8 cellular contexts compared by ENCODE assay signal in the genomic region with DNA sequence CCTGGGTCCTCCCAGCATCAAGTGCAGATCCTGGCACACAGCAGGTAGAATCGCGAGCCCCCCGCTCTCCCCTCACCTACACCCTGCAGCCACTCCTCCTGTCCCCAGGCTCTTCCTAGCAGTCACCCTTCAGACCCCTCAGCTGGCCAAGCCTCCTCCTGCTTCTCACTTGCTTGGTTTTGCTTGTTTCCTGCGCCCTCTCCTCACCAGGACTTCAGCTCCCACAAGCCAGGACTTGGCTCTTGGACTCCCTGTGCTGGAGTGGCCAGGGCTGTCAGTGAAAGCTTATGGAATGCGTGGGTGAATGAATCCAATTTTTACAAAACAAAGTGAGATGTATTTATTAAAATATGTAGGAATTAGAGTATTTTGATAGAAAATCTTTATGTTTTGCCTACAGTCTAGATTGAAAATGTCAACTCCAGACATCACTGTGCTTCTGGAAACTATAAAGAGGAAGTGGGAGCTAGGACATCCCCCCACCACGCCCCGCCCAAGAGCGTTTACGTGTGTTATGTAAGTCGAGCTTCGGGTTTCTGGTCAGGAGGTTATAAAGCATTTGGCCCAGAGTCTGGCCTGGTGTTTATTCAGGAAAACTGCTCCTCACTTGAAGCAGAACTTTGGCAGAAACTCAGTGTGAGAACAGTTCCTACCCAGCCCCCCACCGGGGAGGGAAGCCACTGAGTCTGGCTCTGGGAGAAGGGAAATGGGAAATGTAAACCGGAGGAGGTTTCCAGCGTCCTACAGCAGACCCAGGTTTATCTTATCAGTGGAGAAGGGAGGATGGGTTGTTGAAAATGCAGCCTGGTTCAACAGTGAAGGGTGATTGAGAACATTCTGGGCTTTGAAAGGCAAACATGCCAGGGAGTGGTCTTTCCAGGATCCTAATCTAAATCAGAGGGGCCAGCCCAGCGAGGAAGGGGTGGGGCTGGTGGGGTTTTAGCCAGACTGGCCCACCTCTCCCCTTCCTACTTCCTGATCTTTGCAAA. TPM values are rescaled to one million over a fixed set of nuclear protein-coding genes. Genes with fewer than 3 reads are reported as not detected.
A peak's percentile ranks its signal among the peaks of the same experiment; 100 is the strongest.
DNase-seq lines count a peak whose midpoint lies in the region; ATAC-seq and TF ChIP-seq lines count a peak whose summit lies in the region.

No MANE protein-coding gene starts in this region.

- peak; percentile 60 for ATAC-seq in GM21825 (IDR thresholded peaks at IDR 0.05; ENCODE audit: unreplicated experiment)
- ATAC-seq in stimulated activated naive CD8-positive, alpha-beta T cell treated with anti-CD3 and anti-CD28 coated beads, Interleukin-15, Interleukin-2, amounts not matched to agents 100 U/mL and 50 U/mL, for 24 hours: no peak

- no peak for TF ChIP-seq CTCF in brain (conservative IDR thresholded peaks at IDR 0.05)

- peaks cover 20% of the 10 kb centered on the region for H3K36me3 Mint-ChIP-seq in brain

- peak overlapping the region; percentile 54 to 96 (median 87) for H3K27ac Mint-ChIP-seq in brain

- H3K9me3 Mint-ChIP-seq in brain: peaks cover 0 to 3% (median 0%) of the 10 kb centered on the region in 5 experiments

- H3K4me3 Mint-ChIP-seq in brain: peak overlapping the region in 4 of 5 experiments; percentile 16 to 70 (median 55)

- DNase-seq in D341Med (ENCODE audit: low spot score): peak; percentile 31
- DNase-seq in NCI-H2029 treated with DMSO at 0.1 percent for 48 hours (lab: John Stamatoyannopoulos, UW): peak; percentile 82
- peak; percentile 18 for DNase-seq in kidney glomerular epithelial cell (lab: John Stamatoyannopoulos, UW)
- DNase-seq in stimulated activated naive CD8-positive, alpha-beta T cell treated with anti-CD3 and anti-CD28 coated beads, Interleukin-15, Interleukin-2, amounts not matched to agents 100 U/mL and 50 U/mL, for 24 hours: peak; percentile 22
- no peak for DNase-seq in NCI-H345 (lab: John Stamatoyannopoulos, UW)
- DNase-seq in NCI-H524 treated with DMSO at 0.1 percent for 48 hours (lab: John Stamatoyannopoulos, UW): no peak

- peaks cover 24% of the 10 kb centered on the region for H3K4me1 Mint-ChIP-seq in brain

- H3K27me3 Mint-ChIP-seq in brain: no peaks in the 10 kb centered on the region

RNA-seq across cellular contexts. Expression of gene ALDH2, which starts 8.8 kb away (rescaled TPM):
- 157 TPM for polyA plus RNA-seq in brain (ENCODE audit: insufficient read depth, low read depth, low replicate concordance)

Comparison
In these comparisons a context has a peak if more than half of its experiments do, and no peak if none do; other contexts are left out.
1. DNase-seq: peak in D341Med (single experiment), NCI-H2029 treated with DMSO at 0.1 percent for 48 hours (single experiment), kidney glomerular epithelial cell (single experiment) and stimulated activated naive CD8-positive, alpha-beta T cell treated with anti-CD3 and anti-CD28 coated beads, Interleukin-15, Interleukin-2, amounts not matched to agents 100 U/mL and 50 U/mL, for 24 hours (single experiment); none in NCI-H345 (single experiment) and NCI-H524 treated with DMSO at 0.1 percent for 48 hours (single experiment).